In genomic region chr20:34872604-34873224, GRCh38 we compare ENCODE assay signal across 8 cellular contexts. TPM values are rescaled to one million over a fixed set of nuclear protein-coding genes. Genes with fewer than 3 reads are reported as not detected.
DNase-seq lines count a peak whose midpoint lies in the region; ATAC-seq, FAIRE-seq and TF ChIP-seq lines count a peak whose summit lies in the region.

Gene GGT7 (minus strand): TSS chr20:34872856. CDS start chr20:34872815, 41 bp downstream.

- intact Hi-C loops in kidney (cut with DNase I), result loop anchor here (5.0 kb wide), 1 partner anchor 85 kb away; the partner anchor contains the start of genes GSS and MYH7B

- H3K27ac ChIP-seq in kidney (ENCODE audit: low read depth in 2 of 2, low read length in 2 of 2), result peak within 1 kb of the TSS; percentile 5 to 49

- peak; percentile 51 for TF ChIP-seq CTCF in kidney (IDR thresholded peaks at IDR 0.05; ENCODE audit: borderline replicate concordance, extremely low read depth, insufficient read depth)

- peak within 1 kb of the TSS; percentile 87 for H3K4me3 Mint-ChIP-seq in central memory CD8-positive, alpha-beta T cell

- no peaks in the 10 kb centered on the region for H3K36me3 ChIP-seq in kidney (ENCODE audit: control insufficient read depth in 1 of 2, insufficient read depth in 2 of 2, low read length in 2 of 2)

- peaks cover 9% of the 10 kb centered on the region for H3K36me3 Mint-ChIP-seq in central memory CD8-positive, alpha-beta T cell (ENCODE audit: insufficient read depth)

- no peaks in the 10 kb centered on the region for H3K9me3 Mint-ChIP-seq in central memory CD8-positive, alpha-beta T cell

- ATAC-seq in HG02885 (IDR thresholded peaks at IDR 0.05; ENCODE audit: poor library complexity, unreplicated experiment), result peak; percentile 54
- ATAC-seq in central memory CD8-positive, alpha-beta T cell (replicated peaks; ENCODE audit: extremely low read depth, poor library complexity, severe bottlenecking), result peak; percentile 78
- no peak for ATAC-seq in HG02678 (IDR thresholded peaks at IDR 0.05; ENCODE audit: unreplicated experiment)

- H3K27ac Mint-ChIP-seq in central memory CD8-positive, alpha-beta T cell (ENCODE audit: low read depth), result peak within 1 kb of the TSS; percentile 78

- peaks cover 60% of the 10 kb centered on the region for H3K4me1 Mint-ChIP-seq in central memory CD8-positive, alpha-beta T cell

- H3K4me1 ChIP-seq in kidney (ENCODE audit: control insufficient read depth in 1 of 2, insufficient read depth in 1 of 2, low read depth in 1 of 2, low read length in 2 of 2), result peaks cover 13 to 27% of the 10 kb centered on the region in 2 donors

- H3K4me3 ChIP-seq in kidney (ENCODE audit: low read length in 2 of 2), result peak within 1 kb of the TSS; percentile 77 to 78

- no peaks in the 10 kb centered on the region for H3K9me3 ChIP-seq in kidney (ENCODE audit: control insufficient read depth in 1 of 2, low read length in 2 of 2)

- H3K27me3 Mint-ChIP-seq in central memory CD8-positive, alpha-beta T cell, result no peaks in the 10 kb centered on the region

- FAIRE-seq in kidney (lab: Jason Lieb, UNC), result no peak

- H3K9ac ChIP-seq in kidney (ENCODE audit: low read length in 2 of 2), result peak within 1 kb of the TSS; percentile 76 to 88

- DNase-seq in EL, result peak; percentile 82
- DNase-seq in NCI-H2227 treated with DMSO at 0.1 percent for 48 hours (lab: John Stamatoyannopoulos, UW), result peak; percentile 85
- DNase-seq in activated CD4-positive, CD25-positive, alpha-beta regulatory T cell treated with anti-CD3 and anti-CD28 coated beads, Interleukin-2, amount 50 U/mL, for 72 hours, result peak; percentile 86
- peak; percentile 75 to 80 for DNase-seq in central memory CD8-positive, alpha-beta T cell (ENCODE audit: low spot score in 2 of 2)
- DNase-seq in kidney, result peak; percentile 94
- peak; percentile 76 to 85 (median 84) for DNase-seq in stimulated activated CD4-positive, alpha-beta T cell treated with anti-CD3 and anti-CD28 coated beads, Interleukin-12 subunit alpha, Interleukin-12 subunit beta, amount 100 ng/mL, for 48 hours (ENCODE audit: low read depth in 2 of 3, low spot score in 1 of 3)

RNA-seq across cellular contexts. Expression of gene GGT7, which starts in this region (rescaled TPM):
- 27.0 TPM for total RNA-seq in kidney
- 24.3 TPM for polyA plus RNA-seq in kidney (ENCODE audit: insufficient read depth, low read depth, low replicate concordance)
